ENCODE assay signal across 21 cellular contexts in the genomic region with DNA sequence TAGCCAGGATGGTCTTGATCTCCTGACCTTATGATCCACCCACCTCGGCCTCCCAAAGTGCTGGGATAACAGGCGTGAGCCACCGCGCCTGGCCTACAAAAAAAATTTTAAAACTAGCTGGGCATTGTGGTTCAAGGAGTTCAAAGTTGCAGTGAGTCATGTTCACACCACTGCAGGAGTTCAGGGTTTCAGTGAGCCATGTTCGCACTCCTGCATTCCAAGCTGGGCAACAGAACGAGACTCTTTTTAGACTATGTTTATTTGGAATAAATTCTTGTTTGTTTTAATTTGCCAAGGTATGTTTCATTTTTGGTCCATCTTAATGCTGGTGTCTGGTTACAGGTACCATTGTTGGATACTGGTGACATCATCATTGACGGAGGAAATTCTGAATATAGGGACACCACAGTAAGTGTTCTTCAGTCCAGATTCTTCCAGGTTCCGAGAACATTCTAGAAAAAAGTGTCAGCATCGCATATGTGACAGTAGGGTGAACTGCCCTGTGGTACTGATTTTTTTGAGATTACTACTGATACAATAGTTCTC. TPM values are rescaled to one million over a fixed set of nuclear protein-coding genes. Genes with fewer than 3 reads are reported as not detected.
DNase-seq lines count a peak whose midpoint lies in the region; ATAC-seq and TF ChIP-seq lines count a peak whose summit lies in the region.
"Had no signal": no experiment of that assay in that cellular context is flagged by ENCODE, and none has a peak within 500 bp of the region (broad histone marks: within the 10 kb centered on the region; RNA-seq: fewer than 3 reads in every experiment).

No MANE protein-coding gene starts in this region.

- H3K36me3 Mint-ChIP-seq in chondrocyte (ENCODE audit: low read depth) (peaks cover 27% of the 10 kb centered on the region), neural crest cell (ENCODE audit: low read depth) (peaks cover 36% of the 10 kb centered on the region)

- peak overlapping the region; percentile 75 for H3K27ac Mint-ChIP-seq in chondrocyte (ENCODE audit: unreplicated experiment)
- H3K27ac Mint-ChIP-seq in neural crest cell (ENCODE audit: unreplicated experiment), result no peak overlapping the region
- H3K27ac Mint-ChIP-seq: activated CD4-positive, alpha-beta memory T cell treated with anti-CD3 and anti-CD28 coated beads for 36 hours; neural progenitor cell had no signal

- intact Hi-C loops in Right ventricle myocardium inferior (cut with DNase I), result no loop called here
- intact Hi-C loops in heart left ventricle (cut with DNase I), result no loop called here

- H3K27me3 Mint-ChIP-seq in chondrocyte (ENCODE audit: low read depth) (no peaks in the 10 kb centered on the region), neural crest cell (ENCODE audit: low read depth) (peaks cover 9% of the 10 kb centered on the region)
- H3K27me3 Mint-ChIP-seq: activated CD4-positive, alpha-beta memory T cell treated with anti-CD3 and anti-CD28 coated beads for 36 hours; activated naive CD8-positive, alpha-beta T cell treated with anti-CD3 and anti-CD28 coated beads, Interleukin-2, amount 50 U/mL, for 24 hours had no signal

- H3K4me3 Mint-ChIP-seq in chondrocyte (ENCODE audit: unreplicated experiment) (no peak overlapping the region), neural crest cell (peak overlapping the region; percentile 77)
- H3K4me3 Mint-ChIP-seq: activated CD4-positive, alpha-beta memory T cell treated with anti-CD3 and anti-CD28 coated beads for 36 hours; activated naive CD8-positive, alpha-beta T cell treated with anti-CD3 and anti-CD28 coated beads, Interleukin-2, amount 50 U/mL, for 24 hours; neural progenitor cell had no signal

- no peak for ATAC-seq in Right ventricle myocardium inferior
- ATAC-seq in heart left ventricle, result no peak
- ATAC-seq: activated naive CD8-positive, alpha-beta T cell treated with anti-CD3 and anti-CD28 coated beads, Interleukin-2, amount 50 U/mL, for 24 hours; right cardiac atrium; SK-N-SH treated with all-trans-retinoic acid at 6 μM for 48 hours had no signal

- no peaks in the 10 kb centered on the region for H3K27me3 ChIP-seq in heart left ventricle
- H3K27me3 ChIP-seq: neural progenitor cell, suprapubic skin had no signal

- DNase-seq in CD1c-positive myeloid dendritic cell (ENCODE audit: extremely low spot score), result peak; percentile 23
- DNase-seq in LHCN-M2 (ENCODE audit: low read depth), result peak; percentile 73
- no peak for DNase-seq in chondrocyte (ENCODE audit: low spot score)
- no peak for DNase-seq in neural crest cell (ENCODE audit: low read depth, low spot score)
- no peak for DNase-seq in T-helper 2 cell
- no peak for DNase-seq in Right ventricle myocardium inferior (ENCODE audit: missing footprints)
- no peak for DNase-seq in NCI-H69 (lab: John Stamatoyannopoulos, UW)
- DNase-seq in heart left ventricle, result no peak
- DNase-seq: activated CD4-positive, alpha-beta memory T cell treated with anti-CD3 and anti-CD28 coated beads for 36 hours; activated naive CD8-positive, alpha-beta T cell treated with anti-CD3 and anti-CD28 coated beads, Interleukin-2, amount 50 U/mL, for 24 hours; glutamatergic neuron; islet precursor cell; mesendoderm; NCI-H2081 treated with DMSO at 0.1 percent for 48 hours; NCI-H524 treated with DMSO at 0.1 percent for 48 hours; right cardiac atrium; stimulated activated CD4-positive, alpha-beta T cell treated with anti-CD3 and anti-CD28 coated beads, Interleukin-2, amount 100 ng/mL, for 48 hours had no signal

- H3K9me3 Mint-ChIP-seq in chondrocyte (ENCODE audit: low read depth) (no peaks in the 10 kb centered on the region), neural crest cell (no peaks in the 10 kb centered on the region)
- H3K9me3 Mint-ChIP-seq: activated CD4-positive, alpha-beta memory T cell treated with anti-CD3 and anti-CD28 coated beads for 36 hours; activated naive CD8-positive, alpha-beta T cell treated with anti-CD3 and anti-CD28 coated beads, Interleukin-2, amount 50 U/mL, for 24 hours; neural progenitor cell had no signal

- H3K4me1 Mint-ChIP-seq in chondrocyte (ENCODE audit: low read depth), result peaks cover 46% of the 10 kb centered on the region
- peaks cover 34% of the 10 kb centered on the region for H3K4me1 Mint-ChIP-seq in neural crest cell

- H3K4me3 ChIP-seq in heart left ventricle, result no peak overlapping the region
- H3K4me3 ChIP-seq: HAP-1, neural progenitor cell, suprapubic skin had no signal

- TF ChIP-seq CTCF in chondrocyte (IDR thresholded peaks at IDR 0.05) (no peak), neural crest cell (conservative IDR thresholded peaks at IDR 0.05) (no peak), heart left ventricle (IDR thresholded peaks at IDR 0.05) (no peak)

- H3K27ac ChIP-seq in heart left ventricle, result peak overlapping the region in 1 of 12 donors; percentile 15
- H3K27ac ChIP-seq: neural progenitor cell, suprapubic skin had no signal

- H3K36me3 ChIP-seq in heart left ventricle, result peaks cover 0 to 64% (median 58%) of the 10 kb centered on the region in 9 donors

- no peak for TF ChIP-seq POLR2A in heart left ventricle (IDR thresholded peaks at IDR 0.05)

- 97 to 99% (median 98%) methylated on average over 9 of the region's 9 CpGs for WGBS in heart left ventricle, 4 donors

- peaks cover 0 to 43% (median 12%) of the 10 kb centered on the region in 12 donors for H3K4me1 ChIP-seq in heart left ventricle

- H3K9me3 ChIP-seq in heart left ventricle, result no peaks in the 10 kb centered on the region
- H3K9me3 ChIP-seq: HAP-1, suprapubic skin had no signal

RNA-seq across cellular contexts. Expression of gene PGD, which starts 3.9 kb away (rescaled TPM):
- total RNA-seq in LHCN-M2 (2014; rRNA removed) (189 and 221 TPM in 2 replicates), chondrocyte (114 to 208 TPM (median 118 TPM) in 3 replicates), neural crest cell (484 and 496 TPM in 2 replicates), Right ventricle myocardium inferior (42.1 TPM), heart left ventricle (10 to 100 TPM; 25.0 to 95.2 (median 31.1) TPM)
- 253 TPM for polyA plus RNA-seq in LHCN-M2 (2012)
- polyA plus RNA-seq in heart left ventricle, result 10 to 100 TPM; 13.3 to 30.9 TPM

RNA-seq across cellular contexts. Expression of gene CENPS, which starts 27.4 kb away (rescaled TPM):
- total RNA-seq in LHCN-M2 (2014; rRNA removed) (10.0 and 14.5 TPM in 2 replicates), chondrocyte (11.3 to 18.7 TPM (median 12.9 TPM) in 3 replicates), neural crest cell (25.9 and 26.9 TPM in 2 replicates), Right ventricle myocardium inferior (7.6 TPM), heart left ventricle (10 to 100 TPM in 1 of 9 donors, 1 to 10 TPM in 8; 2.4 to 11.6 (median 8.5) TPM)
- 21.3 TPM for polyA plus RNA-seq in LHCN-M2 (2012)
- polyA plus RNA-seq in heart left ventricle, result 1 to 10 TPM; 6.7 to 8.2 TPM

RNA-seq across cellular contexts. Expression of gene CORT, which starts 47.0 kb away (rescaled TPM):
- not detected in 2 replicates for total RNA-seq in LHCN-M2 (2014; rRNA removed)
- 0.55 TPM for polyA plus RNA-seq in LHCN-M2 (2012)
- total RNA-seq in chondrocyte, result 0.65 TPM in 1 of 3 replicates, not detected in the others
- total RNA-seq in neural crest cell, result 1.2 and 1.3 TPM in 2 replicates
- 0.32 TPM for total RNA-seq in Right ventricle myocardium inferior
- under 1 TPM in 2 of 9 donors, not detected in 7; 0.19 to 0.37 TPM for total RNA-seq in heart left ventricle
- polyA plus RNA-seq in heart left ventricle, result not detected
- total RNA-seq: suprapubic skin had no signal

Comparison
In these comparisons a context has a peak if more than half of its experiments do, and no peak if none do; other contexts are left out.
1. DNase-seq: peak in CD1c-positive myeloid dendritic cell (single experiment) and LHCN-M2 (single experiment); none in chondrocyte (single experiment), neural crest cell (single experiment), T-helper 2 cell (0 of 5), Right ventricle myocardium inferior (single experiment), NCI-H69 (single experiment) and heart left ventricle (0 of 5).